Comparison of ENCODE assay signal across 8 cellular contexts in genomic region chr7:6826151-6826550, GRCh38. TPM values are rescaled to one million over a fixed set of nuclear protein-coding genes. Genes with fewer than 3 reads are reported as not detected.
A peak's percentile ranks its signal among the peaks of the same experiment; 100 is the strongest.
DNase-seq lines count a peak whose midpoint lies in the region; ATAC-seq and TF ChIP-seq lines count a peak whose summit lies in the region.
"Not testable (repeated sequence)": the region's sequence is repeated elsewhere in the genome, so short reads cannot be mapped to it uniquely, and the experiment has no call there.

Gene CCZ1B (minus strand): TSS chr7:6826275. CDS start chr7:6826197, 78 bp downstream.

- DNase-seq in NCI-H1694 treated with DMSO at 0.1 percent for 48 hours (lab: John Stamatoyannopoulos, UW), result peak; percentile 23
- DNase-seq in T-helper 2 cell, result peak; percentile 63 to 92 (median 84)
- DNase-seq in amniotic epithelial cell (ENCODE audit: low read depth), result peak; percentile 64
- peak; percentile 73 for DNase-seq in right atrium auricular region (ENCODE audit: low spot score)
- peak; percentile 67 for DNase-seq in ureter (ENCODE audit: low spot score)

- H3K9ac ChIP-seq in rectal smooth muscle tissue (ENCODE audit: low read length), result not testable (repeated sequence)

- peak within 1 kb of the TSS; percentile 58 to 72 for H3K27ac ChIP-seq in right atrium auricular region
- H3K27ac ChIP-seq in rectal smooth muscle tissue (ENCODE audit: low read depth, low read length), result peak within 1 kb of the TSS; percentile 58

- not testable (repeated sequence) for H3K27me3 ChIP-seq in right atrium auricular region; rectal smooth muscle tissue (ENCODE audit: control insufficient read depth, insufficient read depth, low read length)

- peak in 1 of 2 donors; percentile 48 for TF ChIP-seq CTCF in right atrium auricular region (IDR thresholded peaks at IDR 0.05)

- ATAC-seq in GM18499 (IDR thresholded peaks at IDR 0.05; ENCODE audit: insufficient read depth, unreplicated experiment) (peak; percentile 98), HG02885 (IDR thresholded peaks at IDR 0.05; ENCODE audit: poor library complexity, unreplicated experiment) (peak; percentile 100)

- H3K4me3 ChIP-seq in right atrium auricular region (peak within 1 kb of the TSS; percentile 64 to 67), rectal smooth muscle tissue (ENCODE audit: low read length) (peak within 1 kb of the TSS; percentile 60)

- not testable (repeated sequence) for H3K9me3 ChIP-seq in right atrium auricular region

- not testable (repeated sequence) for H3K36me3 ChIP-seq in right atrium auricular region; rectal smooth muscle tissue (ENCODE audit: control insufficient read depth, insufficient read depth, low read length)

- not testable (repeated sequence) for H3K4me1 ChIP-seq in right atrium auricular region; rectal smooth muscle tissue (ENCODE audit: control insufficient read depth, insufficient read depth, low read length)

RNA-seq across cellular contexts. Expression of gene CCZ1B, which starts in this region (rescaled TPM):
- 10 to 100 TPM; 12.0 to 18.5 TPM for total RNA-seq in right atrium auricular region
- 84.9 TPM for total RNA-seq in ureter

Comparison
In these comparisons a context has a peak if more than half of its experiments do, and no peak if none do; other contexts are left out.
1. Peak in every context shown above with its lines: DNase-seq, ATAC-seq, H3K4me3 ChIP-seq and H3K27ac ChIP-seq.
2. DNase-seq: peak in every context shown above with its lines; median percentile 84 in T-helper 2 cell; 73 in right atrium auricular region; 67 in ureter; 64 in amniotic epithelial cell; 23 in NCI-H1694 treated with DMSO at 0.1 percent for 48 hours.